ENCODE assay signal across 9 cellular contexts in genomic region chr4:6910960-6911874, GRCh38. TPM values are rescaled to one million over a fixed set of nuclear protein-coding genes. Genes with fewer than 3 reads are reported as not detected.
DNase-seq lines count a peak whose midpoint lies in the region; ATAC-seq, FAIRE-seq and TF ChIP-seq lines count a peak whose summit lies in the region.
"Had no signal": no experiment of that assay in that cellular context is flagged by ENCODE, and none has a peak within 500 bp of the region (broad histone marks: within the 10 kb centered on the region; RNA-seq: fewer than 3 reads in every experiment).

No MANE protein-coding gene starts in this region.

- no peak overlapping the region for H3K18ac ChIP-seq in H9 (ENCODE audit: insufficient read length, low read depth, low read length)

- H3K9ac ChIP-seq in H9 (ENCODE audit: extremely low read depth, insufficient read length, low read length) (no peak overlapping the region), iPS-15b (ENCODE audit: low read depth, low read length) (no peak overlapping the region)

- H4K20me1 ChIP-seq in H9 (ENCODE audit: control insufficient read depth, insufficient read depth, insufficient read length), result no peaks in the 10 kb centered on the region

- TF ChIP-seq CTCF in H9 (conservative IDR thresholded peaks at IDR 0.05), result no peak

- H3K4me3 ChIP-seq in iPS-15b (ENCODE audit: low read depth, low read length) (peak overlapping the region; percentile 69), skin epidermis (peak overlapping the region in 6 of 7 experiments; percentile 61 to 86 (median 76))

- H2AK5ac ChIP-seq in H9 (ENCODE audit: insufficient read length, low read length), result no peak overlapping the region

- no peaks in the 10 kb centered on the region; a peak in 1 of 5 replicates for H3K9me3 Mint-ChIP-seq in H9

- peaks cover 3% of the 10 kb centered on the region for H3K79me1 ChIP-seq in H9 (ENCODE audit: insufficient read depth, low read depth, low read length, poor library complexity, severe bottlenecking)

- H2BK120ac ChIP-seq in H9 (ENCODE audit: low read depth, low read length, poor library complexity, severe bottlenecking), result no peak overlapping the region

- no peak overlapping the region for H4K8ac ChIP-seq in H9 (replicated peaks; ENCODE audit: insufficient read length, low read depth, low read length)

- peaks cover 2% of the 10 kb centered on the region; the same call in 1 of the 2 replicates for H3K79me2 ChIP-seq in H9 (ENCODE audit: insufficient read depth, low read length)

- H3K27me3 ChIP-seq in H9 (ENCODE audit: insufficient read depth, low read length) (no peaks in the 10 kb centered on the region), iPS-15b (ENCODE audit: control insufficient read depth, insufficient read depth, low read length) (peaks cover 13% of the 10 kb centered on the region)

- no peak overlapping the region for H3T11ph ChIP-seq in H9 (ENCODE audit: low read length)

- WGBS in H9 (ENCODE audit: extremely low coverage, insufficient read length, low lambda C conversion rate), result no CpG with 5 or more reads among the region's 15 CpGs

- H2BK12ac ChIP-seq in H9 (ENCODE audit: insufficient read length, low read depth, low read length), result no peak overlapping the region

- H2BK20ac ChIP-seq in H9 (ENCODE audit: low read depth, low read length, poor library complexity, severe bottlenecking), result no peak overlapping the region

- H3K36me3 ChIP-seq in iPS-15b (ENCODE audit: control insufficient read depth, insufficient read depth, low read length), result no peaks in the 10 kb centered on the region

- H2AFZ ChIP-seq in H9 (ENCODE audit: low read length), result no peak overlapping the region

- no peak overlapping the region for H3K14ac ChIP-seq in H9 (ENCODE audit: insufficient read depth, low read length)

- H3K4me2 ChIP-seq in H9 (ENCODE audit: insufficient read depth, insufficient read length, low read length), result peak overlapping the region; percentile 59

- H2BK15ac ChIP-seq in H9 (ENCODE audit: low read depth, low read length), result no peak overlapping the region

- peaks cover 20% of the 10 kb centered on the region for H3K23me2 ChIP-seq in H9 (ENCODE audit: insufficient read length, low read depth, low read length, poor library complexity, severe bottlenecking)

- FAIRE-seq in frontal cortex (lab: Jason Lieb, UNC), result no peak

- H3K27ac Mint-ChIP-seq in H9 (peak overlapping the region in 1 of 3 experiments; percentile 17; a peak in 1 of 7 replicates), T-helper 17 cell (peak overlapping the region; percentile 92)

- H3K4me3 Mint-ChIP-seq in H9, result peak overlapping the region; percentile 89 to 97
- H3K4me3 Mint-ChIP-seq in T-helper 17 cell, result peak overlapping the region; percentile 97

- H3K4me1 Mint-ChIP-seq in H9 (peaks cover 31 to 32% of the 10 kb centered on the region in 2 experiments), T-helper 17 cell (peaks cover 51% of the 10 kb centered on the region)

- no peak overlapping the region for H4K5ac ChIP-seq in H9 (ENCODE audit: insufficient read length, low read depth, low read length)

- no peak overlapping the region for H3K4ac ChIP-seq in H9 (ENCODE audit: low read depth, low read length)

- ATAC-seq in T-helper 17 cell, result no peak

- no peaks in the 10 kb centered on the region for H3K36me3 Mint-ChIP-seq in H9 (ENCODE audit: insufficient read depth in 1 of 3, low read depth in 3 of 3)
- H3K36me3 Mint-ChIP-seq in T-helper 17 cell (ENCODE audit: low read depth), result no peaks in the 10 kb centered on the region

- no peak overlapping the region for H4K91ac ChIP-seq in H9 (ENCODE audit: insufficient read length, low read depth, low read length)

- H3K4me1 ChIP-seq in H9 (ENCODE audit: insufficient read depth, low read length) (peaks cover 2% of the 10 kb centered on the region; the same call in 1 of the 2 replicates), iPS-15b (ENCODE audit: control insufficient read depth, insufficient read depth, low read length) (peaks cover 10% of the 10 kb centered on the region)

- no peak overlapping the region for H2BK5ac ChIP-seq in H9 (ENCODE audit: insufficient read length, low read length)

- H3K9me3 ChIP-seq in H9 (ENCODE audit: control insufficient read depth, low read depth, low read length) (no peaks in the 10 kb centered on the region), T-helper 17 cell (ENCODE audit: control insufficient read depth, low read length, poor library complexity, severe bottlenecking) (no peaks in the 10 kb centered on the region), iPS-15b (ENCODE audit: control insufficient read depth, insufficient read depth, low read length) (no peaks in the 10 kb centered on the region)

- H3K23ac ChIP-seq in H9 (ENCODE audit: insufficient read length, low read depth, low read length), result no peak overlapping the region

- H3K27ac ChIP-seq in H9 (ENCODE audit: insufficient read length, low read depth, low read length) (no peak overlapping the region), skin epidermis (peak overlapping the region in 14 of 21 experiments; percentile 71 to 100 (median 98))

- no peak overlapping the region for H3K56ac ChIP-seq in H9 (ENCODE audit: insufficient read length, low read depth, low read length)

- DNase-seq in H9, result no peak
- no peak for DNase-seq in T-helper 17 cell
- no peak for DNase-seq in DMS79 (lab: John Stamatoyannopoulos, UW)
- no peak for DNase-seq in frontal cortex (ENCODE audit: low spot score in 2 of 2)
- DNase-seq in AG20443 (ENCODE audit: low spot score), result no peak
- DNase-seq: hippocampal formation, NCI-H774 had no signal

- peaks cover 27% of the 10 kb centered on the region for H3K27me3 Mint-ChIP-seq in H9 (ENCODE audit: low read depth)
- no peaks in the 10 kb centered on the region for H3K27me3 Mint-ChIP-seq in T-helper 17 cell

RNA-seq across cellular contexts. Expression of gene TBC1D14, which starts 1.6 kb away (rescaled TPM):
- total RNA-seq in H9 (2021) (44.5 and 50.2 TPM in 2 replicates), T-helper 17 cell (10 to 100 TPM; 49.1 to 55.2 TPM), frontal cortex (207 TPM)
